Comparison of ENCODE assay signal across 8 cellular contexts in the genomic region with DNA sequence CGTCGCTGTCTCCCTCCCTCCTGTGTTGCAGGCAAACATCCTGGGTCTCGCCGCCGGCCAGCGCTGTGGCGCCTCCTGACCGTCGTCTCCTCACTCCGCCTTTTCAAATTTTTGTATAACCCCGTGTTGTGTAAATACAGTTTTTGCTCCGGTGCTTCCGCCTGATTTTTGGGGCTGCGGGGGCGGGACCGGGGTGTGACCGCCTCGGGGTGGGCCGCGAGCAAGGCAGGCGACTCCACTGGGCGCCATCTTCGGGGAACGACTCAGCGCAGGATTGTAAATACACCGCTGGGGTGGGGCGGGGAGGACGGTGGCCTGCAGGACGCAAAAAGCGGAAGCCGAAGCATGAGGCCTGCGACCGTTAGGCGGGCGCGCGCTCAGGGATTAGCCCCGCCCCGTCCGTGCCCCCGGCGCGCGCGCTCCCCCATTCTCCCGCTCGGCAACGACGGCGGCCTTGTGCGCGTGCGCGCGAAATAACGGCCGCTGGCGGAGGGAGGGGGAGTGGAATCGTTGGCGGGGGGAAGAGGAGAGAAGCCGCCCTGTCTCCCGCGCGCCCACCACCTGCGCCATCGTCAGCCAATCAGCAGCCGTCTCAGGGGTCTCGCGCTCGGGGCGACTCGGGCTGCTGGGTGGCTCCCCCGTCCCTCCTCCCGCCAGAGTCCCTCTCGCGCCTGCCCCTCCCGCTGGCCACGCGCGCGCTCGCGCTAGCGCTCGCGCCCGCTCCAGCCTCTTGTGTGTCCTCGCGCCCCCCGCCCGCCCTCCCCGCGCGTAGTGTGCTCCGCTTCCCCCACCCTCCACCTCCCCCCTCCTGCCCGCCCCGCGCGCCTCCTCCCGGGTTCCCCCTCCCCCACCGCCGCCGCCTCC. TPM values are rescaled to one million over a fixed set of nuclear protein-coding genes. Genes with fewer than 3 reads are reported as not detected.
DNase-seq lines count a peak whose midpoint lies in the region; ATAC-seq, FAIRE-seq and TF ChIP-seq lines count a peak whose summit lies in the region.

No MANE protein-coding gene starts in this region.

- intact Hi-C loops in activated T-helper 1 cell treated with anti-CD3 and anti-CD28 coated beads, Interleukin-12 subunit alpha, Interleukin-12 subunit beta, Interleukin-2, Interleukin-4 antibody, amounts not matched to agents 30 ng/mL and 10 ng/mL and 1 ng/mL, durations not matched to agents 14 hours and 24 hours and 36 hours (cut with micrococcal nuclease), result loop anchor here (1.0 to 5.0 kb wide), 14 partner anchors 11 to 983 kb away; partner anchors contain the start of genes ALDOA, ATXN2L, C16orf54 and C16orf92
- intact Hi-C loops in esophagus squamous epithelium (cut with DNase I), result no loop called here

- no peaks in the 10 kb centered on the region for H4K20me1 ChIP-seq in KMS-11 (ENCODE audit: insufficient read depth)

- peak; percentile 99 for DNase-seq in DMS79 treated with DMSO at 0.1 percent for 48 hours (lab: John Stamatoyannopoulos, UW)
- peak; percentile 87 for DNase-seq in RCC 7860 (ENCODE audit: low spot score)
- DNase-seq in activated T-helper 1 cell treated with anti-CD3 and anti-CD28 coated beads, Interleukin-12 subunit alpha, Interleukin-12 subunit beta, Interleukin-2, Interleukin-4 antibody, amounts not matched to agents 30 ng/mL and 10 ng/mL and 1 ng/mL, durations not matched to agents 14 hours and 24 hours and 36 hours (ENCODE audit: low spot score), result peak; percentile 97
- DNase-seq in esophagus squamous epithelium (lab: John Stamatoyannopoulos, UW), result peak; percentile 87
- DNase-seq in myocyte (ENCODE audit: low read depth), result peak; percentile 96
- DNase-seq in stimulated activated CD8-positive, alpha-beta memory T cell treated with anti-CD3 and anti-CD28 coated beads, Interleukin-7, amount 100 ng/mL, for 24 hours (ENCODE audit: low read depth), result peak; percentile 92

- H3K4me3 ChIP-seq in KMS-11 (IDR thresholded peaks at IDR 0.05; ENCODE audit: insufficient read depth, low read depth, low read length) (peak overlapping the region; percentile 50), esophagus squamous epithelium (peak overlapping the region; percentile 72 to 95 (median 78))

- TF ChIP-seq CTCF in KMS-11 (conservative IDR thresholded peaks at IDR 0.05; ENCODE audit: low read depth, low read length) (no peak), esophagus squamous epithelium (IDR thresholded peaks at IDR 0.05) (peak in 3 of 6 experiments; percentile 15 to 42 (median 30))

- peak in 3 of 4 donors; percentile 56 to 95 (median 88) for TF ChIP-seq POLR2A in esophagus squamous epithelium (IDR thresholded peaks at IDR 0.05)

- peak; percentile 42 for ATAC-seq in GM21737 (IDR thresholded peaks at IDR 0.05; ENCODE audit: unreplicated experiment)

- FAIRE-seq in RCC 7860 (lab: Jason Lieb, UNC), result no peak

- H3K9me3 Mint-ChIP-seq in activated T-helper 1 cell treated with anti-CD3 and anti-CD28 coated beads, Interleukin-12 subunit alpha, Interleukin-12 subunit beta, Interleukin-2, Interleukin-4 antibody, amounts not matched to agents 30 ng/mL and 10 ng/mL and 1 ng/mL, durations not matched to agents 14 hours and 24 hours and 36 hours, result no peaks in the 10 kb centered on the region

- H3K4me1 Mint-ChIP-seq in activated T-helper 1 cell treated with anti-CD3 and anti-CD28 coated beads, Interleukin-12 subunit alpha, Interleukin-12 subunit beta, Interleukin-2, Interleukin-4 antibody, amounts not matched to agents 30 ng/mL and 10 ng/mL and 1 ng/mL, durations not matched to agents 14 hours and 24 hours and 36 hours (ENCODE audit: low read depth), result peaks cover 41% of the 10 kb centered on the region

- H2AFZ ChIP-seq in KMS-11 (ENCODE audit: low read depth), result peak overlapping the region; percentile 39

- H3K27me3 ChIP-seq in KMS-11 (ENCODE audit: insufficient read depth, low read depth) (no peaks in the 10 kb centered on the region), esophagus squamous epithelium (no peaks in the 10 kb centered on the region)

- H3K4me3 Mint-ChIP-seq in activated T-helper 1 cell treated with anti-CD3 and anti-CD28 coated beads, Interleukin-12 subunit alpha, Interleukin-12 subunit beta, Interleukin-2, Interleukin-4 antibody, amounts not matched to agents 30 ng/mL and 10 ng/mL and 1 ng/mL, durations not matched to agents 14 hours and 24 hours and 36 hours, result peak overlapping the region; percentile 100

- peak overlapping the region; percentile 100 for H3K27ac Mint-ChIP-seq in activated T-helper 1 cell treated with anti-CD3 and anti-CD28 coated beads, Interleukin-12 subunit alpha, Interleukin-12 subunit beta, Interleukin-2, Interleukin-4 antibody, amounts not matched to agents 30 ng/mL and 10 ng/mL and 1 ng/mL, durations not matched to agents 14 hours and 24 hours and 36 hours

- H3K27ac ChIP-seq in KMS-11, result peak overlapping the region; percentile 78
- peak overlapping the region; percentile 90 to 100 (median 98) for H3K27ac ChIP-seq in esophagus squamous epithelium

- H3K9ac ChIP-seq in KMS-11, result peak overlapping the region; percentile 71

- H3K27me3 Mint-ChIP-seq in activated T-helper 1 cell treated with anti-CD3 and anti-CD28 coated beads, Interleukin-12 subunit alpha, Interleukin-12 subunit beta, Interleukin-2, Interleukin-4 antibody, amounts not matched to agents 30 ng/mL and 10 ng/mL and 1 ng/mL, durations not matched to agents 14 hours and 24 hours and 36 hours (ENCODE audit: insufficient read depth), result no peaks in the 10 kb centered on the region

- peak overlapping the region; percentile 79 for H3K4me2 ChIP-seq in KMS-11

- WGBS in esophagus squamous epithelium, 2 donors, result 0 to 1% methylated on average over 5 to 33 of the region's 103 CpGs

- H3K36me3 ChIP-seq in KMS-11 (ENCODE audit: insufficient read depth) (peaks cover 10% of the 10 kb centered on the region; the same call in 1 of the 2 replicates), esophagus squamous epithelium (peaks cover 11 to 55% (median 14%) of the 10 kb centered on the region in 3 donors)

- H3K9me3 ChIP-seq in esophagus squamous epithelium, result no peaks in the 10 kb centered on the region

- peaks cover 33% of the 10 kb centered on the region for H3K79me2 ChIP-seq in KMS-11 (ENCODE audit: insufficient read depth, low read depth)

- H3K36me3 Mint-ChIP-seq in activated T-helper 1 cell treated with anti-CD3 and anti-CD28 coated beads, Interleukin-12 subunit alpha, Interleukin-12 subunit beta, Interleukin-2, Interleukin-4 antibody, amounts not matched to agents 30 ng/mL and 10 ng/mL and 1 ng/mL, durations not matched to agents 14 hours and 24 hours and 36 hours (ENCODE audit: low read depth), result peaks cover 48% of the 10 kb centered on the region

- H3K4me1 ChIP-seq in KMS-11 (ENCODE audit: low read depth, poor library complexity, severe bottlenecking) (peaks cover 44% of the 10 kb centered on the region), esophagus squamous epithelium (peaks cover 35 to 53% (median 39%) of the 10 kb centered on the region in 3 donors)

RNA-seq across cellular contexts. Expression of gene MAZ, which starts 0.9 kb away (rescaled TPM):
- total RNA-seq in activated T-helper 1 cell treated with anti-CD3 and anti-CD28 coated beads, Interleukin-12 subunit alpha, Interleukin-12 subunit beta, Interleukin-2, Interleukin-4 antibody, amounts not matched to agents 30 ng/mL and 10 ng/mL and 1 ng/mL, durations not matched to agents 14 hours and 24 hours and 36 hours, result 365 and 380 TPM in 2 replicates
- total RNA-seq in esophagus squamous epithelium (10 to 100 TPM; 87.0 to 99.0 (median 97.3) TPM), myocyte (136 and 218 TPM in 2 replicates)
- polyA plus RNA-seq in myocyte (2012), result 306 TPM

RNA-seq across cellular contexts. Expression of gene PRRT2, which starts 6.5 kb away (rescaled TPM):
- 1.0 and 1.3 TPM in 2 replicates for total RNA-seq in activated T-helper 1 cell treated with anti-CD3 and anti-CD28 coated beads, Interleukin-12 subunit alpha, Interleukin-12 subunit beta, Interleukin-2, Interleukin-4 antibody, amounts not matched to agents 30 ng/mL and 10 ng/mL and 1 ng/mL, durations not matched to agents 14 hours and 24 hours and 36 hours
- total RNA-seq in esophagus squamous epithelium (1 to 10 TPM in 1 of 4 donors, under 1 TPM in 2, not detected in 1; 0.40 to 1.9 (median 0.53) TPM), myocyte (0.83 and 3.1 TPM in 2 replicates)
- polyA plus RNA-seq in myocyte (2012), result 2.2 TPM

RNA-seq across cellular contexts. Expression of gene PAGR1, which starts 10.5 kb away (rescaled TPM):
- total RNA-seq in activated T-helper 1 cell treated with anti-CD3 and anti-CD28 coated beads, Interleukin-12 subunit alpha, Interleukin-12 subunit beta, Interleukin-2, Interleukin-4 antibody, amounts not matched to agents 30 ng/mL and 10 ng/mL and 1 ng/mL, durations not matched to agents 14 hours and 24 hours and 36 hours, result 29.2 and 30.8 TPM in 2 replicates
- 10 to 100 TPM; 25.4 to 37.6 (median 32.8) TPM for total RNA-seq in esophagus squamous epithelium
- 38.4 and 49.0 TPM in 2 replicates for total RNA-seq in myocyte
- 20.3 TPM for polyA plus RNA-seq in myocyte (2012)

RNA-seq across cellular contexts. Expression of gene MVP, which starts 14.8 kb away (rescaled TPM):
- 117 and 124 TPM in 2 replicates for total RNA-seq in activated T-helper 1 cell treated with anti-CD3 and anti-CD28 coated beads, Interleukin-12 subunit alpha, Interleukin-12 subunit beta, Interleukin-2, Interleukin-4 antibody, amounts not matched to agents 30 ng/mL and 10 ng/mL and 1 ng/mL, durations not matched to agents 14 hours and 24 hours and 36 hours
- 100 to 1,000 TPM in 2 of 4 donors, 10 to 100 TPM in 2; 54.0 to 133 (median 97.6) TPM for total RNA-seq in esophagus squamous epithelium
- 361 and 417 TPM in 2 replicates for total RNA-seq in myocyte
- 169 TPM for polyA plus RNA-seq in myocyte (2012)

RNA-seq across cellular contexts. Expression of gene KIF22, which starts 14.9 kb away (rescaled TPM):
- 134 and 140 TPM in 2 replicates for total RNA-seq in activated T-helper 1 cell treated with anti-CD3 and anti-CD28 coated beads, Interleukin-12 subunit alpha, Interleukin-12 subunit beta, Interleukin-2, Interleukin-4 antibody, amounts not matched to agents 30 ng/mL and 10 ng/mL and 1 ng/mL, durations not matched to agents 14 hours and 24 hours and 36 hours
- 10 to 100 TPM; 31.0 to 46.3 (median 37.6) TPM for total RNA-seq in esophagus squamous epithelium
- total RNA-seq in myocyte, result 10.2 and 10.9 TPM in 2 replicates
- 8.0 TPM for polyA plus RNA-seq in myocyte (2012)

Comparison
In these comparisons a context has a peak if more than half of its experiments do, and no peak if none do; other contexts are left out.
1. Peak in every context shown above with its lines: DNase-seq, ATAC-seq, H3K4me3 ChIP-seq and H3K27ac ChIP-seq.